In genomic region chr2:24075915-24076848, GRCh38 we compare ENCODE assay signal across 8 cellular contexts. TPM values are rescaled to one million over a fixed set of nuclear protein-coding genes. Genes with fewer than 3 reads are reported as not detected.
DNase-seq lines count a peak whose midpoint lies in the region; ATAC-seq and TF ChIP-seq lines count a peak whose summit lies in the region.

A gene with protein sequence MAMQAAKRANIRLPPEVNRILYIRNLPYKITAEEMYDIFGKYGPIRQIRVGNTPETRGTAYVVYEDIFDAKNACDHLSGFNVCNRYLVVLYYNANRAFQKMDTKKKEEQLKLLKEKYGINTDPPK (minus strand): TSS chr2:24076326. CDS start chr2:24076229, 97 bp downstream.

- peak within 1 kb of the TSS; percentile 99 to 100 (median 99) for H3K27ac Mint-ChIP-seq in H9
- peak within 1 kb of the TSS; percentile 90 to 92 for H3K27ac Mint-ChIP-seq in natural killer cell treated with Interleukin-12 subunit alpha and Interleukin-12 subunit beta and Interleukin-15 and Interleukin-18, amount 100 ng/mL, for 72 hours

- peaks cover 15 to 48% (median 45%) of the 10 kb centered on the region in 3 experiments for H3K36me3 Mint-ChIP-seq in H9 (ENCODE audit: insufficient read depth in 1 of 3, low read depth in 3 of 3)
- no peaks in the 10 kb centered on the region for H3K36me3 Mint-ChIP-seq in natural killer cell treated with Interleukin-12 subunit alpha and Interleukin-12 subunit beta and Interleukin-15 and Interleukin-18, amount 100 ng/mL, for 72 hours

- H3K9ac ChIP-seq in H9 (ENCODE audit: extremely low read depth, insufficient read length, low read length): peak within 1 kb of the TSS; percentile 87

- peak within 1 kb of the TSS; percentile 97 for H3K4me2 ChIP-seq in H9 (ENCODE audit: insufficient read depth, insufficient read length, low read length)

- H3K27me3 Mint-ChIP-seq in H9 (ENCODE audit: low read depth): no peaks in the 10 kb centered on the region
- H3K27me3 Mint-ChIP-seq in natural killer cell treated with Interleukin-12 subunit alpha and Interleukin-12 subunit beta and Interleukin-15 and Interleukin-18, amount 100 ng/mL, for 72 hours: no peaks in the 10 kb centered on the region

- peak within 1 kb of the TSS; percentile 43 for H3K18ac ChIP-seq in H9 (ENCODE audit: insufficient read length, low read depth, low read length)

- peaks cover 17% of the 10 kb centered on the region for H3K36me3 ChIP-seq in MG63

- H3K4ac ChIP-seq in H9 (ENCODE audit: low read depth, low read length): no peak within 1 kb of the TSS

- H2BK5ac ChIP-seq in H9 (ENCODE audit: insufficient read length, low read length): no peak within 1 kb of the TSS

- H4K5ac ChIP-seq in H9 (ENCODE audit: insufficient read length, low read depth, low read length): peak within 1 kb of the TSS; percentile 45

- no peak within 1 kb of the TSS for H2AK5ac ChIP-seq in H9 (ENCODE audit: insufficient read length, low read length)

- H4K20me1 ChIP-seq in H9 (ENCODE audit: control insufficient read depth, insufficient read depth, insufficient read length): no peaks in the 10 kb centered on the region

- WGBS in H9 (ENCODE audit: extremely low coverage, insufficient read length, low lambda C conversion rate): no CpG with 5 or more reads among the region's 64 CpGs

- H4K8ac ChIP-seq in H9 (replicated peaks; ENCODE audit: insufficient read length, low read depth, low read length): no peak within 1 kb of the TSS

- H3K4me1 ChIP-seq in H9 (ENCODE audit: insufficient read depth, low read length): peaks cover 3% of the 10 kb centered on the region; the same call in 1 of the 2 replicates

- peak; percentile 95 to 97 for ATAC-seq in natural killer cell treated with Interleukin-12 subunit alpha and Interleukin-12 subunit beta and Interleukin-15 and Interleukin-18, amount 100 ng/mL, for 72 hours
- peak; percentile 96 for ATAC-seq in stimulated activated naive CD8-positive, alpha-beta T cell treated with anti-CD3 and anti-CD28 coated beads, Interleukin-15, Interleukin-2, amounts not matched to agents 100 U/mL and 50 U/mL, for 24 hours

- peak within 1 kb of the TSS; percentile 73 for H3K14ac ChIP-seq in H9 (ENCODE audit: insufficient read depth, low read length)

- peaks cover 11% of the 10 kb centered on the region for H3K23me2 ChIP-seq in H9 (ENCODE audit: insufficient read length, low read depth, low read length, poor library complexity, severe bottlenecking)

- H3K27me3 ChIP-seq in H9 (ENCODE audit: insufficient read depth, low read length): no peaks in the 10 kb centered on the region
- no peaks in the 10 kb centered on the region for H3K27me3 ChIP-seq in MG63

- peaks cover 2% of the 10 kb centered on the region for H3K79me1 ChIP-seq in H9 (ENCODE audit: insufficient read depth, low read depth, low read length, poor library complexity, severe bottlenecking)

- H3K56ac ChIP-seq in H9 (ENCODE audit: insufficient read length, low read depth, low read length): no peak within 1 kb of the TSS

- no peaks in the 10 kb centered on the region for H3K9me3 Mint-ChIP-seq in H9
- no peaks in the 10 kb centered on the region for H3K9me3 Mint-ChIP-seq in natural killer cell treated with Interleukin-12 subunit alpha and Interleukin-12 subunit beta and Interleukin-15 and Interleukin-18, amount 100 ng/mL, for 72 hours

- H3K27ac ChIP-seq in H9 (ENCODE audit: insufficient read length, low read depth, low read length): peak within 1 kb of the TSS; percentile 88

- TF ChIP-seq CTCF in H9 (conservative IDR thresholded peaks at IDR 0.05) (no peak), fibroblast of pulmonary artery (IDR thresholded peaks at IDR 0.05; ENCODE audit: low read length, missing control alignments) (no peak)

- H3K23ac ChIP-seq in H9 (ENCODE audit: insufficient read length, low read depth, low read length): no peak within 1 kb of the TSS

- no peak within 1 kb of the TSS for H2AFZ ChIP-seq in H9 (ENCODE audit: low read length)

- H3K79me2 ChIP-seq in H9 (ENCODE audit: insufficient read depth, low read length): no peaks in the 10 kb centered on the region; the same call in 1 of the 2 replicates

- H2BK15ac ChIP-seq in H9 (ENCODE audit: low read depth, low read length): no peak within 1 kb of the TSS

- H3K4me3 Mint-ChIP-seq in H9: peak within 1 kb of the TSS; percentile 97 to 99
- H3K4me3 Mint-ChIP-seq in natural killer cell treated with Interleukin-12 subunit alpha and Interleukin-12 subunit beta and Interleukin-15 and Interleukin-18, amount 100 ng/mL, for 72 hours: peak within 1 kb of the TSS; percentile 96

- peak within 1 kb of the TSS; percentile 91 for H3K4me3 ChIP-seq in MG63
- H3K4me3 ChIP-seq in fibroblast of pulmonary artery (replicated peaks; ENCODE audit: low read depth, low read length): peak within 1 kb of the TSS; percentile 98

- H4K91ac ChIP-seq in H9 (ENCODE audit: insufficient read length, low read depth, low read length): no peak within 1 kb of the TSS

- H3T11ph ChIP-seq in H9 (ENCODE audit: low read length): no peak within 1 kb of the TSS

- peak; percentile 99 for DNase-seq in ELR (ENCODE audit: low read depth)
- DNase-seq in H9: peak; percentile 100
- DNase-seq in MG63: peak; percentile 97
- DNase-seq in SHP77 treated with DMSO at 0.1 percent for 48 hours (lab: John Stamatoyannopoulos, UW): peak; percentile 95
- peak; percentile 100 for DNase-seq in activated effector memory CD4-positive, alpha-beta T cell treated with anti-CD3 and anti-CD28 coated beads, Interleukin-2, amount 50 U/mL, for 16 hours
- peak; percentile 99 for DNase-seq in fibroblast of pulmonary artery (ENCODE audit: low read depth)
- DNase-seq in natural killer cell treated with Interleukin-12 subunit alpha and Interleukin-12 subunit beta and Interleukin-15 and Interleukin-18, amount 100 ng/mL, for 72 hours (ENCODE audit: low spot score): peak; percentile 99
- peak; percentile 99 for DNase-seq in stimulated activated naive CD8-positive, alpha-beta T cell treated with anti-CD3 and anti-CD28 coated beads, Interleukin-15, Interleukin-2, amounts not matched to agents 100 U/mL and 50 U/mL, for 24 hours

- H3K9me3 ChIP-seq in H9 (ENCODE audit: control insufficient read depth, low read depth, low read length): no peaks in the 10 kb centered on the region
- no peaks in the 10 kb centered on the region for H3K9me3 ChIP-seq in MG63

- H2BK12ac ChIP-seq in H9 (ENCODE audit: insufficient read length, low read depth, low read length): no peak within 1 kb of the TSS

- H3K4me1 Mint-ChIP-seq in H9: peaks cover 17 to 19% of the 10 kb centered on the region in 2 experiments
- H3K4me1 Mint-ChIP-seq in natural killer cell treated with Interleukin-12 subunit alpha and Interleukin-12 subunit beta and Interleukin-15 and Interleukin-18, amount 100 ng/mL, for 72 hours (ENCODE audit: low read depth in 2 of 2): peaks cover 21 to 27% of the 10 kb centered on the region in 2 donors

- no peak within 1 kb of the TSS for H2BK120ac ChIP-seq in H9 (ENCODE audit: low read depth, low read length, poor library complexity, severe bottlenecking)

- H2BK20ac ChIP-seq in H9 (ENCODE audit: low read depth, low read length, poor library complexity, severe bottlenecking): no peak within 1 kb of the TSS

RNA-seq across cellular contexts. Expression of the gene that starts here (rescaled TPM):
- 130 and 132 TPM in 2 replicates for total RNA-seq in H9 (2021)
- 264 and 301 TPM in 2 replicates for total RNA-seq in MG63 (2014; rRNA removed; shearing (Covaris generic); ENCODE audit: low replicate concordance)
- total RNA-seq in natural killer cell treated with Interleukin-12 subunit alpha and Interleukin-12 subunit beta and Interleukin-15 and Interleukin-18, amount 100 ng/mL, for 72 hours: 10 to 100 TPM; 83.1 to 85.8 TPM

Comparison
In these comparisons a context has a peak if more than half of its experiments do, and no peak if none do; other contexts are left out.
1. Peak in every context shown above with its lines: DNase-seq, ATAC-seq, H3K4me3 ChIP-seq and H3K27ac ChIP-seq.